Comparison of ENCODE assay signal across 19 cellular contexts in the genomic region with DNA sequence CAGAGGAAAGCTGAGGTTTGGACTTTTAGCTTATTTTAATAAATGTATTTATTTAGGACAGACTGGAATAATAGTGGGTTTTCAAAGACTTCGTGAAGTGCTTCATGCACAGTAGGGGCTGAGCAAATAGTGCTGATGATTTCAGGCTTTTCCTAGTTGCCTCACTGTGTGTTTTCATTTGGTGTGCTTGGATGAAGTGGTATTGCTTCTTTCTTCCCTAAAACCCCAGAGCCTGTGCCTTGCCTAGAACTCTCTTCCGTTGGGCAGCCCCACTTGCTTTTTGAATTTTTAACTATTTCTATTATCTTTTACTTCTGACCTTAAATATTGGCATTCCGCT. TPM values are rescaled to one million over a fixed set of nuclear protein-coding genes. Genes with fewer than 3 reads are reported as not detected.
DNase-seq lines count a peak whose midpoint lies in the region; ATAC-seq, FAIRE-seq and TF ChIP-seq lines count a peak whose summit lies in the region.
"Had no signal": no experiment of that assay in that cellular context is flagged by ENCODE, and none has a peak within 500 bp of the region (broad histone marks: within the 10 kb centered on the region; RNA-seq: fewer than 3 reads in every experiment).

No MANE protein-coding gene starts in this region.

- H3K4me2 ChIP-seq in SU-DHL-6 (ENCODE audit: low read depth, low read length, poor library complexity, severe bottlenecking), result peak overlapping the region; percentile 19
- H3K4me2 ChIP-seq: A549, PC-9 had no signal

- H3K4me3 Mint-ChIP-seq in activated naive CD8-positive, alpha-beta T cell, result no peak overlapping the region
- H3K4me3 Mint-ChIP-seq in activated naive CD8-positive, alpha-beta T cell treated with anti-CD3 and anti-CD28 coated beads, Interleukin-2, amount 50 U/mL, for 24 hours, result no peak overlapping the region

- H3K9me3 Mint-ChIP-seq in activated naive CD8-positive, alpha-beta T cell (ENCODE audit: low read depth), result no peaks in the 10 kb centered on the region
- no peaks in the 10 kb centered on the region for H3K9me3 Mint-ChIP-seq in activated naive CD8-positive, alpha-beta T cell treated with anti-CD3 and anti-CD28 coated beads, Interleukin-2, amount 50 U/mL, for 24 hours

- TF ChIP-seq CTCF in SU-DHL-6 (IDR thresholded peaks at IDR 0.05; ENCODE audit: insufficient read depth, low read length, poor library complexity, severe bottlenecking) (no peak), lung (IDR thresholded peaks at IDR 0.05; ENCODE audit: control extremely low read depth, extremely low read depth) (no peak), D721Med (IDR thresholded peaks at IDR 0.05; ENCODE audit: insufficient read depth, missing control alignments) (no peak)

- H3K36me3 Mint-ChIP-seq in activated naive CD8-positive, alpha-beta T cell, result peaks cover 28% of the 10 kb centered on the region
- peaks cover 71% of the 10 kb centered on the region for H3K36me3 Mint-ChIP-seq in activated naive CD8-positive, alpha-beta T cell treated with anti-CD3 and anti-CD28 coated beads, Interleukin-2, amount 50 U/mL, for 24 hours (ENCODE audit: low read depth)

- no peak for ATAC-seq in activated naive CD8-positive, alpha-beta T cell treated with anti-CD3 and anti-CD28 coated beads, Interleukin-2, amount 50 U/mL, for 24 hours
- ATAC-seq in lung (ENCODE audit: insufficient read depth, low FRiP score) (peak; percentile 34), HG03439 (IDR thresholded peaks at IDR 0.05; ENCODE audit: unreplicated experiment) (no peak), GM21381 (IDR thresholded peaks at IDR 0.05; ENCODE audit: unreplicated experiment) (no peak)
- ATAC-seq: A549 had no signal

- no peaks in the 10 kb centered on the region for H3K9me2 ChIP-seq in SU-DHL-6 (replicated peaks; ENCODE audit: insufficient read depth, low read length)

- H3K9me3 ChIP-seq in SU-DHL-6 (ENCODE audit: insufficient read depth, low read length) (no peaks in the 10 kb centered on the region), lung (ENCODE audit: control insufficient read depth in 2 of 2, insufficient read depth in 1 of 2, low read length in 1 of 2) (no peaks in the 10 kb centered on the region)
- H3K9me3 ChIP-seq: A549, MG63 had no signal

- FAIRE-seq in D721Med (lab: Jason Lieb, UNC), result no peak
- FAIRE-seq: A549, GM19239, H54 had no signal

- H3K4me1 ChIP-seq in lung (ENCODE audit: control insufficient read depth in 2 of 2, insufficient read depth in 2 of 2, low read length in 2 of 2), result peaks cover 0 to 2% of the 10 kb centered on the region in 2 donors
- H3K4me1 ChIP-seq: A549 had no signal

- H3K27ac ChIP-seq in SU-DHL-6 (ENCODE audit: low read depth, low read length) (peak overlapping the region; percentile 56), lung (ENCODE audit: low read depth in 1 of 2, low read length in 1 of 2) (no peak overlapping the region)
- H3K27ac ChIP-seq: A549, PC-9 had no signal

- H2AFZ ChIP-seq in SU-DHL-6 (ENCODE audit: low read depth, low read length, severe bottlenecking), result no peak overlapping the region
- H2AFZ ChIP-seq: PC-9 had no signal

- no peak overlapping the region for H3K9ac ChIP-seq in SU-DHL-6 (ENCODE audit: low read length)

- H3K27ac Mint-ChIP-seq in activated naive CD8-positive, alpha-beta T cell, result peak overlapping the region; percentile 64
- no peak overlapping the region for H3K27ac Mint-ChIP-seq in activated naive CD8-positive, alpha-beta T cell treated with anti-CD3 and anti-CD28 coated beads, Interleukin-2, amount 50 U/mL, for 24 hours

- H3K27me3 ChIP-seq in SU-DHL-6 (ENCODE audit: low read length) (no peaks in the 10 kb centered on the region), lung (ENCODE audit: control insufficient read depth, insufficient read depth) (no peaks in the 10 kb centered on the region)
- H3K27me3 ChIP-seq: BLaER1 treated with 17β-estradiol and CSF1 and Interleukin-3, amounts not matched to agents 10 nM and 100 nM; MG63 had no signal

- no peaks in the 10 kb centered on the region for H3K27me3 Mint-ChIP-seq in activated naive CD8-positive, alpha-beta T cell
- H3K27me3 Mint-ChIP-seq in activated naive CD8-positive, alpha-beta T cell treated with anti-CD3 and anti-CD28 coated beads, Interleukin-2, amount 50 U/mL, for 24 hours, result no peaks in the 10 kb centered on the region

- DNase-seq in activated naive CD8-positive, alpha-beta T cell treated with anti-CD3 and anti-CD28 coated beads, Interleukin-2, amount 50 U/mL, for 24 hours, result no peak
- DNase-seq in lung (ENCODE audit: low spot score) (no peak), kidney tubule cell (ENCODE audit: low spot score) (no peak), D721Med (ENCODE audit: insufficient read length, low spot score) (no peak)
- DNase-seq: Karpas-422, MG63, NCI-H1092 treated with DMSO at 0.1 percent for 48 hours, NCI-H187 treated with DMSO at 0.1 percent for 48 hours, NCI-H446, NCI-H774, PC-9 had no signal

- peaks cover 33% of the 10 kb centered on the region for H3F3A ChIP-seq in SU-DHL-6 (ENCODE audit: insufficient read depth)

- H3K36me3 ChIP-seq in SU-DHL-6 (ENCODE audit: low read length) (peaks cover 10% of the 10 kb centered on the region; the same call in 1 of the 2 replicates), lung (ENCODE audit: control insufficient read depth in 2 of 2, insufficient read depth in 2 of 2, low read length in 2 of 2) (peaks cover 0 to 4% of the 10 kb centered on the region in 2 donors)

- H3K4me1 Mint-ChIP-seq in activated naive CD8-positive, alpha-beta T cell (ENCODE audit: low read depth), result peaks cover 9% of the 10 kb centered on the region
- peaks cover 26% of the 10 kb centered on the region for H3K4me1 Mint-ChIP-seq in activated naive CD8-positive, alpha-beta T cell treated with anti-CD3 and anti-CD28 coated beads, Interleukin-2, amount 50 U/mL, for 24 hours

- H3K79me2 ChIP-seq in SU-DHL-6 (ENCODE audit: insufficient read depth, low read length), result peaks cover 39% of the 10 kb centered on the region

- WGBS in lung, 2 donors, result 74 to 92% methylated on average over 3 of the region's 3 CpGs

- no peaks in the 10 kb centered on the region for H4K20me1 ChIP-seq in SU-DHL-6 (ENCODE audit: low read depth, low read length)

- no peak overlapping the region for H3K4me3 ChIP-seq in SU-DHL-6 (ENCODE audit: insufficient read depth, low read length, poor library complexity, severe bottlenecking)
- no peak overlapping the region for H3K4me3 ChIP-seq in lung
- H3K4me3 ChIP-seq: A549; BLaER1 treated with 17β-estradiol and CSF1 and Interleukin-3, amounts not matched to agents 10 nM and 100 nM; MG63; PC-9 had no signal

RNA-seq across cellular contexts. Expression of a gene that starts 49.6 kb away (rescaled TPM):
- total RNA-seq in lung, result 10 to 100 TPM; 31.0 to 95.3 TPM
- polyA plus RNA-seq in lung, result 10 to 100 TPM in 1 of 2 donors, 1 to 10 TPM in 1; 7.8 to 13.1 TPM
